18 cellular contexts compared by ENCODE assay signal in genomic region chr16:82643936-82644630, GRCh38. TPM values are rescaled to one million over a fixed set of nuclear protein-coding genes. Genes with fewer than 3 reads are reported as not detected.
"Had no signal": no experiment of that assay in that cellular context is flagged by ENCODE, and none has a peak within 500 bp of the region (broad histone marks: within the 10 kb centered on the region; RNA-seq: fewer than 3 reads in every experiment).

No MANE protein-coding gene starts in this region.

- H3K4me3 ChIP-seq: ascending aorta, left ventricle myocardium inferior, tibial nerve, vagina had no signal

- H3K36me3 ChIP-seq: ascending aorta, left ventricle myocardium inferior, tibial nerve, vagina had no signal

- H3K27ac ChIP-seq: ascending aorta, left ventricle myocardium inferior, tibial nerve, vagina had no signal

- ATAC-seq: activated naive CD8-positive, alpha-beta T cell treated with anti-CD3 and anti-CD28 coated beads, Interleukin-2, amount 50 U/mL, for 24 hours; natural killer cell had no signal

- H3K36me3 Mint-ChIP-seq: natural killer cell had no signal

- H3K27me3 ChIP-seq: ascending aorta, tibial nerve, vagina had no signal

- H3K4me1 ChIP-seq: tibial nerve, vagina had no signal

- DNase-seq: activated CD4-positive, alpha-beta T cell treated with anti-CD3 and anti-CD28 coated beads for 1 hour; activated CD4-positive, alpha-beta T cell treated with anti-CD3 and anti-CD28 coated beads, Interleukin-2, amount 50 U/mL, for 4 hours; activated naive CD4-positive, alpha-beta T cell; activated naive CD8-positive, alpha-beta T cell treated with anti-CD3 and anti-CD28 coated beads, Interleukin-2, amount 50 U/mL, for 24 hours; activated T-cell treated with anti-CD3 and anti-CD28 coated beads for 4 hours; dermis blood vessel endothelial cell; head of caudate nucleus; kidney; left ventricle myocardium inferior; natural killer cell; posterior cingulate gyrus; retina; stimulated activated CD4-positive, alpha-beta T cell treated with anti-CD3 and anti-CD28 coated beads, Interleukin-4, amount 100 ng/mL, for 1 hour; stimulated activated naive CD4-positive, alpha-beta T cell; substantia nigra had no signal

- H3K9me3 Mint-ChIP-seq: activated naive CD8-positive, alpha-beta T cell treated with anti-CD3 and anti-CD28 coated beads, Interleukin-2, amount 50 U/mL, for 24 hours; natural killer cell had no signal

- H3K4me3 Mint-ChIP-seq: activated naive CD8-positive, alpha-beta T cell treated with anti-CD3 and anti-CD28 coated beads, Interleukin-2, amount 50 U/mL, for 24 hours; natural killer cell had no signal

- H3K9me3 ChIP-seq: ascending aorta, left ventricle myocardium inferior, tibial nerve, vagina had no signal

- H3K27ac Mint-ChIP-seq: activated naive CD8-positive, alpha-beta T cell treated with anti-CD3 and anti-CD28 coated beads, Interleukin-2, amount 50 U/mL, for 24 hours; natural killer cell had no signal

RNA-seq across cellular contexts. Expression of gene CDH13, which starts 17.3 kb away (rescaled TPM):
- total RNA-seq: natural killer cell had no signal
